In the genomic region with DNA sequence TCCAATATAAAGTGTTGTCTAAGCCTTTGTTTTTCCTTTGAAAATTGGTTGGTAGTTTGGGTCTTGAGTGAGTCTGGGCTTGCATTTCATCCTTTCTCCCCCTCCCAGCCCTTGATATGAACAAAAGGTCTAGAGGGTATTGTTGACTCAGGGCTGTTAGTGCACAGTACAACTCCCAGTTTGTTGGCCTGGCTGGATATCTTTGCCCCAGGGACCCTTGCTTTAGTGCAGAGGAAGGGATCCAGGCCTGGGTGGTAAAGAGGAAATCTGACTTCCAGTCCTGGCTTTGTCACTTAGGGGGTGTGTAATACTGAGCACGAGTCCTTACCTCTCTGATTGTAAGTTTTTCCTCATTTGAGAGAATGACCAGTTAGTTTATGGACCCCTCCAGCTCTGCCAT, we compare ENCODE assay signal across 16 cellular contexts.
"Had no signal": no experiment of that assay in that cellular context is flagged by ENCODE, and none has a peak within 500 bp of the region (broad histone marks: within the 10 kb centered on the region; RNA-seq: fewer than 3 reads in every experiment).

No MANE protein-coding gene starts in this region.

- DNase-seq: activated CD4-positive, alpha-beta T cell treated with anti-CD3 and anti-CD28 coated beads, Interleukin-2, amount 10 ng/mL, durations not matched to agents 24 days and 14 days; activated CD8-positive, alpha-beta memory T cell treated with anti-CD3 and anti-CD28 coated beads, Interleukin-2, amount 50 U/mL, for 48 hours; activated effector memory CD4-positive, alpha-beta T cell treated with Interleukin-2 at 50 U/mL for 16 hours; activated naive CD4-positive, alpha-beta T cell treated with anti-CD3 and anti-CD28 coated beads, Interleukin-2, amount 10 ng/mL, durations not matched to agents 7 days and 5 days; activated naive CD8-positive, alpha-beta T cell treated with anti-CD3 and anti-CD28 coated beads, Interleukin-2, amount 50 U/mL, for 24 hours; activated T-cell treated with anti-CD3 and anti-CD28 coated beads, Interleukin-2, amount 50 U/mL, for 48 hours; aorta; cerebellar nuclear complex; cortex of kidney; effector CD4-positive, alpha-beta T cell; esophagus squamous epithelium; left colon; stimulated activated CD4-positive, alpha-beta T cell treated with anti-CD3 and anti-CD28 coated beads, Interleukin-2, amount 100 ng/mL, for 48 hours; T-cell; T-helper 9 cell; uterus had no signal
